Comparison of ENCODE assay signal across 9 cellular contexts in genomic region chr5:107476783-107477182, GRCh38.
DNase-seq lines count a peak whose midpoint lies in the region; ATAC-seq and TF ChIP-seq lines count a peak whose summit lies in the region.
"Had no signal": no experiment of that assay in that cellular context is flagged by ENCODE, and none has a peak within 500 bp of the region (broad histone marks: within the 10 kb centered on the region; RNA-seq: fewer than 3 reads in every experiment).

No MANE protein-coding gene starts in this region.

- POLR2A ChIA-PET in T-cell (lab: Charles Lee), result interaction anchor here in 1 of 2 donors (0.5 to 1.0 kb wide), 3 partner anchors 10 to 94 kb away, joined by 3 to 12 read pairs (median 4); no protein-coding TSS in a partner anchor

- peaks cover 5 to 19% (median 5%) of the 10 kb centered on the region in 3 donors for H3K4me1 Mint-ChIP-seq in T-cell

- H3K36me3 Mint-ChIP-seq in T-cell, result no peaks in the 10 kb centered on the region

- H3K27me3 Mint-ChIP-seq in T-cell, result peaks cover 3 to 5% of the 10 kb centered on the region in 2 donors

- H3K4me3 ChIP-seq in foreskin fibroblast (ENCODE audit: low read depth in 1 of 2, low read length in 2 of 2), result no peak overlapping the region
- no peak overlapping the region for H3K4me3 ChIP-seq in WERI-Rb-1 (ENCODE audit: low read depth, low read length)

- TF ChIP-seq CTCF in foreskin fibroblast (IDR thresholded peaks at IDR 0.05; ENCODE audit: low read depth, low read length), result no peak
- TF ChIP-seq CTCF in WERI-Rb-1 (IDR thresholded peaks at IDR 0.05; ENCODE audit: low read depth, low read length), result no peak

- peak overlapping the region; percentile 64 to 70 for H3K27ac Mint-ChIP-seq in T-cell

- no peaks in the 10 kb centered on the region for H3K9me3 Mint-ChIP-seq in T-cell

- H3K27me3 ChIP-seq in WERI-Rb-1 (ENCODE audit: insufficient read depth, low read depth, severe bottlenecking), result no peaks in the 10 kb centered on the region

- ATAC-seq in HG03045 (IDR thresholded peaks at IDR 0.05; ENCODE audit: unreplicated experiment) (peak; percentile 91), T-cell (replicated peaks in 1 of 4) (peak in 3 of 4 experiments; percentile 48 to 84 (median 56))

- no peaks in the 10 kb centered on the region for H3K36me3 ChIP-seq in WERI-Rb-1

- peak; percentile 8 for DNase-seq in stimulated activated CD4-positive, alpha-beta T cell treated with anti-CD3 and anti-CD28 coated beads, Interleukin-1b, Interleukin-23, amount 100 ng/mL, for 48 hours
- no peak for DNase-seq in stimulated activated CD4-positive, alpha-beta T cell treated with anti-CD3 and anti-CD28 coated beads, Interleukin-15, amount 100 ng/mL, for 24 hours
- DNase-seq in T-cell, result peak in 27 of 34 experiments; percentile 2 to 62 (median 29)
- peak; percentile 42 for DNase-seq in left kidney (ENCODE audit: low read depth, low spot score)
- DNase-seq in NCI-H1417 treated with DMSO at 0.1 percent for 48 hours (lab: John Stamatoyannopoulos, UW), result no peak
- DNase-seq in foreskin fibroblast, result no peak
- no peak for DNase-seq in WERI-Rb-1

- H3K4me3 Mint-ChIP-seq in T-cell, result no peak overlapping the region

- no peaks in the 10 kb centered on the region for H3K9me3 ChIP-seq in WERI-Rb-1 (ENCODE audit: severe bottlenecking)

- CTCF ChIA-PET in T-cell (lab: Charles Lee), result interaction anchor here (0.5 to 1.1 kb wide), 3 partner anchors 9 to 95 kb away, joined by 3 read pairs; no protein-coding TSS in a partner anchor

- no peak overlapping the region for H3K27ac ChIP-seq in WERI-Rb-1
- H3K27ac ChIP-seq: parathyroid adenoma had no signal

Comparison
In these comparisons a context has a peak if more than half of its experiments do, and no peak if none do; other contexts are left out.
1. DNase-seq: peak in stimulated activated CD4-positive, alpha-beta T cell treated with anti-CD3 and anti-CD28 coated beads, Interleukin-1b, Interleukin-23, amount 100 ng/mL, for 48 hours (single experiment), T-cell (27 of 34) and left kidney (single experiment); none in stimulated activated CD4-positive, alpha-beta T cell treated with anti-CD3 and anti-CD28 coated beads, Interleukin-15, amount 100 ng/mL, for 24 hours (single experiment), NCI-H1417 treated with DMSO at 0.1 percent for 48 hours (single experiment), foreskin fibroblast (0 of 2) and WERI-Rb-1 (single experiment).